10 cellular contexts compared by ENCODE assay signal in the genomic region with DNA sequence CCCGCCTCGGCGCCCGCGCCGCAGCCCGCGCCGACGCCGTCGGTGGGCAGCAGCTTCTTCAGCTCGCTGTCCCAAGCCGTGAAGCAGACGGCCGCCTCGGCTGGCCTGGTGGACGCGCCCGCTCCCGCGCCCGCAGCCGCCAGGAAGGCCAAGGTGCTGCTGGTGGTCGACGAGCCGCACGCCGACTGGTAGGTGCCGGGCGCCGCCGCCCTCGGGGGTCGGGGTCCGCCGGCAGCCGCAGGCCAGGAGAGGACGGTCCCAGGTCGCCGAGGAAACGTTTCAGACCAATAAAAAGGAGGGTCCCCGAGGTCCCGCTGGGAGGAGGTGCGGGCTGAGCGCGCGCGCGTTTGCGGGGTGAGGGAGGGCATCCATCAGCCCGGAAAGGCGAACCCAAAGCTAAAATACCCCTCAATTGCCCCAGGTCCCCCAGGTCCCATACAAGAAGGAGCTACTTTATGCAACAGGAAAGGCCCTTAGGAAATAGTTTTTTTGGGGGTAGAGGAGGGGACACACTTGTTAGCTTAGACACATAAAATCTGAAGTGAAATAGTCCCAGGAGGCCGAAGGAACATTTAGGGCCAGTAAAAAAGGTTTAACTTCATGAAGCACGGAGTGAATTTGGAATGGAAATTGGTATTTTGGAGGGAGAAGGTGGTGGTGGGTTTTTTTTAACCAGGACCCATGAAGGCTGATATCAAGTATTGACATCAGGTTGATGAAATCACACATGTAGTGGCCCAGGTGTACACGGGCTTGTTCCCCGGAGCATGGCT. TPM values are rescaled to one million over a fixed set of nuclear protein-coding genes. Genes with fewer than 3 reads are reported as not detected.
DNase-seq lines count a peak whose midpoint lies in the region; ATAC-seq and TF ChIP-seq lines count a peak whose summit lies in the region.
"Had no signal": no experiment of that assay in that cellular context is flagged by ENCODE, and none has a peak within 500 bp of the region (broad histone marks: within the 10 kb centered on the region; RNA-seq: fewer than 3 reads in every experiment).

No MANE protein-coding gene starts in this region.

- H3K4me3 ChIP-seq in cardiac muscle cell = peak overlapping the region; percentile 75
- peak overlapping the region in 2 of 12 donors; percentile 20 to 40 for H3K4me3 ChIP-seq in heart left ventricle
- H3K4me3 ChIP-seq in upper lobe of right lung = peak overlapping the region; percentile 16

- intact Hi-C loops in heart left ventricle (cut with DNase I) (no loop called here), upper lobe of right lung (cut with DNase I) (no loop called here), Right ventricle myocardium inferior (cut with DNase I) (no loop called here)

- DNase-seq in cardiac muscle cell (ENCODE audit: low read depth in 1 of 2, low spot score in 1 of 2) (no peak), heart left ventricle (no peak), left kidney (ENCODE audit: low read depth, low spot score) (peak; percentile 56), upper lobe of right lung (no peak), hepatic stellate cell (ENCODE audit: low spot score) (no peak), Right ventricle myocardium inferior (ENCODE audit: missing footprints) (no peak), omental fat pad (ENCODE audit: low spot score) (no peak)
- DNase-seq in activated CD8-positive, alpha-beta memory T cell treated with anti-CD3 and anti-CD28 coated beads, Interleukin-2, amount 50 U/mL, for 48 hours = peak; percentile 52
- DNase-seq: NCI-H2107 had no signal

- no peak overlapping the region for H3K27ac ChIP-seq in cardiac muscle cell
- no peak overlapping the region for H3K27ac ChIP-seq in heart left ventricle
- H3K27ac ChIP-seq in upper lobe of right lung = no peak overlapping the region
- H3K27ac ChIP-seq: uterus had no signal

- H3K36me3 ChIP-seq in cardiac muscle cell (no peaks in the 10 kb centered on the region), heart left ventricle (no peaks in the 10 kb centered on the region), upper lobe of right lung (no peaks in the 10 kb centered on the region)
- H3K36me3 ChIP-seq: uterus had no signal

- H3K4me1 ChIP-seq in cardiac muscle cell (ENCODE audit: low read depth) (no peaks in the 10 kb centered on the region), heart left ventricle (peaks cover 0 to 10% (median 0%) of the 10 kb centered on the region in 12 donors), upper lobe of right lung (no peaks in the 10 kb centered on the region)

- ATAC-seq in heart left ventricle (no peak), upper lobe of right lung (no peak), Right ventricle myocardium inferior (no peak), omental fat pad (ENCODE audit: low FRiP score) (no peak)

- no peak for TF ChIP-seq POLR2A in heart left ventricle (IDR thresholded peaks at IDR 0.05)

- 4 to 7% (median 5%) methylated on average over 32 to 57 of the region's 57 CpGs for whole genome bisulfite sequencing in heart left ventricle, 4 donors

- H3K27me3 ChIP-seq in cardiac muscle cell = peaks cover 17% of the 10 kb centered on the region
- H3K27me3 ChIP-seq in heart left ventricle = peaks cover 12 to 85% (median 28%) of the 10 kb centered on the region in 9 donors
- H3K27me3 ChIP-seq in upper lobe of right lung = peaks cover 31% of the 10 kb centered on the region

- TF ChIP-seq CTCF in cardiac muscle cell (IDR thresholded peaks at IDR 0.05; ENCODE audit: low read depth, low read length) (no peak), heart left ventricle (IDR thresholded peaks at IDR 0.05) (no peak), upper lobe of right lung (IDR thresholded peaks at IDR 0.05) (no peak), omental fat pad (IDR thresholded peaks at IDR 0.05) (no peak)

- H3K9me3 ChIP-seq in cardiac muscle cell (ENCODE audit: low read depth) (no peaks in the 10 kb centered on the region), heart left ventricle (no peaks in the 10 kb centered on the region), upper lobe of right lung (no peaks in the 10 kb centered on the region)
- H3K9me3 ChIP-seq: uterus had no signal

RNA-seq across cellular contexts. Expression of gene SYN2, which starts 0.7 kb away (rescaled TPM):
- total RNA-seq in cardiac muscle cell (0.78 and 1.6 TPM in 2 replicates), heart left ventricle (1 to 10 TPM in 7 of 9 donors, under 1 TPM in 1, not detected in 1; 0.96 to 5.1 (median 1.4) TPM), upper lobe of right lung (1.2 TPM), Right ventricle myocardium inferior (0.30 TPM), omental fat pad (10 to 100 TPM; 25.7 to 92.3 (median 45.5) TPM)
- polyA plus RNA-seq in cardiac muscle cell (1.1 and 1.3 TPM in 2 replicates), heart left ventricle (1 to 10 TPM; 1.3 to 1.4 TPM)

Comparison
In these comparisons a context has a peak if more than half of its experiments do, and no peak if none do; other contexts are left out.
1. DNase-seq: peak in activated CD8-positive, alpha-beta memory T cell treated with anti-CD3 and anti-CD28 coated beads, Interleukin-2, amount 50 U/mL, for 48 hours (single experiment) and left kidney (single experiment); none in cardiac muscle cell (0 of 2), heart left ventricle (0 of 5), upper lobe of right lung (single experiment), hepatic stellate cell (single experiment), Right ventricle myocardium inferior (single experiment) and omental fat pad (single experiment).
2. RNA of gene SYN2, which starts 0.7 kb away (total RNA-seq): 25.7 to 92.3 TPM in omental fat pad; 0.78 to 1.6 TPM in cardiac muscle cell, 0.96 to 5.1 TPM in heart left ventricle, 1.2 TPM in upper lobe of right lung (single experiment) and 0.30 TPM in Right ventricle myocardium inferior (single experiment); every median in the first group is over 4 times any median in the second.